In the genomic region with DNA sequence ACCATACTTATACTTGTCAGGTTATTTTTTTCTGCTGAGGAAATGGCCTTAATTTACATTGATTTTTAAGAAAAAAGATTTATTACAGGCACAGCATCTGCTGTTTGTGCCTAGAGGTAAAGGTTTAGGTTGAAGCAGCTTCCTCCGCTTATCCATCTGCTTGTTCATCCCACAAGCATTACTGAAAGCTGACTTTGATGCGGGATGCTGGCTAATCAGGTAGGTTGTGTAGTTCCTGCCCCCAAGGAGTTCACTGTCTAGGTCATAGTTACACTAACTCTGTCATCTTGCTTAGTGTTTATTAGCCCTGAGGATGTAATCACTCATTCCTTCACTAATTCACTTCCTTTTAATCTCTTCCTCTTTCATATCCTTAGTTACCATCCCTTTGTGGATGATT, we compare ENCODE assay signal across 27 cellular contexts.
"Had no signal": no experiment of that assay in that cellular context is flagged by ENCODE, and none has a peak within 500 bp of the region (broad histone marks: within the 10 kb centered on the region; RNA-seq: fewer than 3 reads in every experiment).

No MANE protein-coding gene starts in this region.

- H3K36me3 Mint-ChIP-seq: natural killer cell; stimulated activated effector memory CD8-positive, alpha-beta T cell treated with anti-CD3 and anti-CD28 coated beads, Interleukin-12 subunit alpha, Interleukin-12 subunit beta, amount 100 ng/mL, for 72 hours; type B pancreatic cell had no signal

- H3K27me3 ChIP-seq: neural progenitor cell, ovary, right lobe of liver, sigmoid colon, stomach, thyroid gland, tibial nerve, upper lobe of right lung, uterus had no signal

- H3K4me3 Mint-ChIP-seq: natural killer cell; nephron; neural progenitor cell; stimulated activated effector memory CD8-positive, alpha-beta T cell treated with anti-CD3 and anti-CD28 coated beads, Interleukin-12 subunit alpha, Interleukin-12 subunit beta, amount 100 ng/mL, for 72 hours; stimulated activated naive B cell treated with anti-CD40 and anti-IgM and Interleukin-4, amounts not matched to agents 10 μg/mL and 1 μg/mL and 100 μg/mL, for 72 hours; stimulated activated naive CD8-positive, alpha-beta T cell treated with anti-CD3 and anti-CD28 coated beads, Interleukin-15, Interleukin-2, amounts not matched to agents 100 ng/mL and 50 ng/mL, for 24 hours; type B pancreatic cell had no signal

- DNase-seq: natural killer cell; occipital lobe; ovary; posterior cingulate gyrus; psoas muscle; right lobe of liver; sigmoid colon; small intestine; stimulated activated CD4-positive, alpha-beta T cell treated with anti-CD3 and anti-CD28 coated beads, Interleukin-15, amount 100 ng/mL, for 24 hours; stimulated activated CD4-positive, alpha-beta T cell treated with anti-CD3 and anti-CD28 coated beads, Interleukin-2, amount 100 ng/mL, for 24 hours; stimulated activated CD4-positive, alpha-beta T cell treated with anti-CD3 and anti-CD28 coated beads, Interleukin-2, amount 100 ng/mL, for 48 hours; stimulated activated CD4-positive, alpha-beta T cell treated with anti-CD3 and anti-CD28 coated beads, Interleukin-4, amount 100 ng/mL, for 24 hours; stimulated activated naive B cell treated with anti-CD40 and anti-IgM and Interleukin-4, amounts not matched to agents 10 μg/mL and 1 μg/mL and 100 μg/mL, for 72 hours; stimulated activated naive CD4-positive, alpha-beta T cell treated with Interleukin-2 at 50 U/mL for 16 hours; stomach; thyroid gland; upper lobe of right lung; uterus had no signal

- H3K4me1 Mint-ChIP-seq: natural killer cell; nephron; stimulated activated effector memory CD8-positive, alpha-beta T cell treated with anti-CD3 and anti-CD28 coated beads, Interleukin-12 subunit alpha, Interleukin-12 subunit beta, amount 100 ng/mL, for 72 hours; stimulated activated naive B cell treated with anti-CD40 and anti-IgM and Interleukin-4, amounts not matched to agents 10 μg/mL and 1 μg/mL and 100 μg/mL, for 72 hours had no signal

- H3K27ac ChIP-seq: neural progenitor cell, ovary, parathyroid adenoma, psoas muscle, right lobe of liver, sigmoid colon, stomach, thoracic aorta, thyroid gland, tibial nerve, upper lobe of right lung, uterus had no signal

- H3K36me3 ChIP-seq: ovary, right lobe of liver, sigmoid colon, stomach, thoracic aorta, thyroid gland, tibial nerve, upper lobe of right lung, uterus had no signal

- H3K27ac Mint-ChIP-seq: natural killer cell; nephron; neural progenitor cell; progenitor cell of endocrine pancreas; stimulated activated effector memory CD8-positive, alpha-beta T cell treated with anti-CD3 and anti-CD28 coated beads, Interleukin-12 subunit alpha, Interleukin-12 subunit beta, amount 100 ng/mL, for 72 hours; stimulated activated naive B cell treated with anti-CD40 and anti-IgM and Interleukin-4, amounts not matched to agents 10 μg/mL and 1 μg/mL and 100 μg/mL, for 72 hours; stimulated activated naive CD8-positive, alpha-beta T cell treated with anti-CD3 and anti-CD28 coated beads, Interleukin-15, Interleukin-2, amounts not matched to agents 100 ng/mL and 50 ng/mL, for 24 hours; type B pancreatic cell had no signal

- ATAC-seq: natural killer cell; psoas muscle; right lobe of liver; stimulated activated effector memory CD8-positive, alpha-beta T cell treated with anti-CD3 and anti-CD28 coated beads, Interleukin-12 subunit alpha, Interleukin-12 subunit beta, amount 100 ng/mL, for 72 hours; stimulated activated naive B cell treated with anti-CD40 and anti-IgM and Interleukin-4, amounts not matched to agents 10 μg/mL and 1 μg/mL and 100 μg/mL, for 72 hours; upper lobe of right lung had no signal

- H3K9me3 ChIP-seq: ovary, thyroid gland had no signal

- H3K4me3 ChIP-seq: neural progenitor cell, ovary, psoas muscle, right lobe of liver, sigmoid colon, stomach, thoracic aorta, thyroid gland, tibial nerve, upper lobe of right lung, uterus had no signal
